1 cellular context compared by ENCODE assay signal in the genomic region with DNA sequence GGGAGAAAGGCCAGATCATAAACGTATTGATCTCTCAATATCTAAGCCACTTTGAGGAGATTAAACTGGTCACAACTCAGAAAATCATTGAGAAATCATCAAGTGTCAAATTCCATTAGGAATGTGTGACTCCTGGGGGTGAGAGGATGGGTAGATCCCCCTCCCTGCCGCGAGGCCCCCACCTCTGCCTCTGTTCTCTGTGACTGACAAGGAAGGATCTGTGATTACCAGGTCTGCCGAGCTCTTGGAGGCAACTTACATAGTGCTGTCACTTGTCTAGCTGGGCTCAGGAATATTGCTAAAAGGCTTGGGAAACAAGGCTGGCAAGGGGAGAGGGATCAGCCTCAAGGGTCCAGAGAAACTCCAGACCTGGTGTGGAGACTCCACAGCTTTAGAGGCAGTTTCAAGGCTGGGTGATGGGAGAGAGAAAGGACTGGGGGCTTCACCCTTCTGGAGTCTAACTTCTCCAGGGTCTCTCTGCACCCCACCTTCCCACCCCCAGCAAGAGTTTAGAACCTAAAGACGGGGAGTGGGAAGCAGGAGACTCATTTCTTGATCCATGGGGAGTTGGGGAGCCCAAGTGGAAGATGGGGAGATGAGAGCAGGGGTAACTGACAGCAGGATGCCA.
TF ChIP-seq lines count a peak whose summit lies in the region.

No MANE protein-coding gene starts in this region.

TF ChIP-seq in H1, 55 proteins besides CTCF, POLR2A, EP300 and RAD21:
- TF ChIP-seq, protein P1, sequence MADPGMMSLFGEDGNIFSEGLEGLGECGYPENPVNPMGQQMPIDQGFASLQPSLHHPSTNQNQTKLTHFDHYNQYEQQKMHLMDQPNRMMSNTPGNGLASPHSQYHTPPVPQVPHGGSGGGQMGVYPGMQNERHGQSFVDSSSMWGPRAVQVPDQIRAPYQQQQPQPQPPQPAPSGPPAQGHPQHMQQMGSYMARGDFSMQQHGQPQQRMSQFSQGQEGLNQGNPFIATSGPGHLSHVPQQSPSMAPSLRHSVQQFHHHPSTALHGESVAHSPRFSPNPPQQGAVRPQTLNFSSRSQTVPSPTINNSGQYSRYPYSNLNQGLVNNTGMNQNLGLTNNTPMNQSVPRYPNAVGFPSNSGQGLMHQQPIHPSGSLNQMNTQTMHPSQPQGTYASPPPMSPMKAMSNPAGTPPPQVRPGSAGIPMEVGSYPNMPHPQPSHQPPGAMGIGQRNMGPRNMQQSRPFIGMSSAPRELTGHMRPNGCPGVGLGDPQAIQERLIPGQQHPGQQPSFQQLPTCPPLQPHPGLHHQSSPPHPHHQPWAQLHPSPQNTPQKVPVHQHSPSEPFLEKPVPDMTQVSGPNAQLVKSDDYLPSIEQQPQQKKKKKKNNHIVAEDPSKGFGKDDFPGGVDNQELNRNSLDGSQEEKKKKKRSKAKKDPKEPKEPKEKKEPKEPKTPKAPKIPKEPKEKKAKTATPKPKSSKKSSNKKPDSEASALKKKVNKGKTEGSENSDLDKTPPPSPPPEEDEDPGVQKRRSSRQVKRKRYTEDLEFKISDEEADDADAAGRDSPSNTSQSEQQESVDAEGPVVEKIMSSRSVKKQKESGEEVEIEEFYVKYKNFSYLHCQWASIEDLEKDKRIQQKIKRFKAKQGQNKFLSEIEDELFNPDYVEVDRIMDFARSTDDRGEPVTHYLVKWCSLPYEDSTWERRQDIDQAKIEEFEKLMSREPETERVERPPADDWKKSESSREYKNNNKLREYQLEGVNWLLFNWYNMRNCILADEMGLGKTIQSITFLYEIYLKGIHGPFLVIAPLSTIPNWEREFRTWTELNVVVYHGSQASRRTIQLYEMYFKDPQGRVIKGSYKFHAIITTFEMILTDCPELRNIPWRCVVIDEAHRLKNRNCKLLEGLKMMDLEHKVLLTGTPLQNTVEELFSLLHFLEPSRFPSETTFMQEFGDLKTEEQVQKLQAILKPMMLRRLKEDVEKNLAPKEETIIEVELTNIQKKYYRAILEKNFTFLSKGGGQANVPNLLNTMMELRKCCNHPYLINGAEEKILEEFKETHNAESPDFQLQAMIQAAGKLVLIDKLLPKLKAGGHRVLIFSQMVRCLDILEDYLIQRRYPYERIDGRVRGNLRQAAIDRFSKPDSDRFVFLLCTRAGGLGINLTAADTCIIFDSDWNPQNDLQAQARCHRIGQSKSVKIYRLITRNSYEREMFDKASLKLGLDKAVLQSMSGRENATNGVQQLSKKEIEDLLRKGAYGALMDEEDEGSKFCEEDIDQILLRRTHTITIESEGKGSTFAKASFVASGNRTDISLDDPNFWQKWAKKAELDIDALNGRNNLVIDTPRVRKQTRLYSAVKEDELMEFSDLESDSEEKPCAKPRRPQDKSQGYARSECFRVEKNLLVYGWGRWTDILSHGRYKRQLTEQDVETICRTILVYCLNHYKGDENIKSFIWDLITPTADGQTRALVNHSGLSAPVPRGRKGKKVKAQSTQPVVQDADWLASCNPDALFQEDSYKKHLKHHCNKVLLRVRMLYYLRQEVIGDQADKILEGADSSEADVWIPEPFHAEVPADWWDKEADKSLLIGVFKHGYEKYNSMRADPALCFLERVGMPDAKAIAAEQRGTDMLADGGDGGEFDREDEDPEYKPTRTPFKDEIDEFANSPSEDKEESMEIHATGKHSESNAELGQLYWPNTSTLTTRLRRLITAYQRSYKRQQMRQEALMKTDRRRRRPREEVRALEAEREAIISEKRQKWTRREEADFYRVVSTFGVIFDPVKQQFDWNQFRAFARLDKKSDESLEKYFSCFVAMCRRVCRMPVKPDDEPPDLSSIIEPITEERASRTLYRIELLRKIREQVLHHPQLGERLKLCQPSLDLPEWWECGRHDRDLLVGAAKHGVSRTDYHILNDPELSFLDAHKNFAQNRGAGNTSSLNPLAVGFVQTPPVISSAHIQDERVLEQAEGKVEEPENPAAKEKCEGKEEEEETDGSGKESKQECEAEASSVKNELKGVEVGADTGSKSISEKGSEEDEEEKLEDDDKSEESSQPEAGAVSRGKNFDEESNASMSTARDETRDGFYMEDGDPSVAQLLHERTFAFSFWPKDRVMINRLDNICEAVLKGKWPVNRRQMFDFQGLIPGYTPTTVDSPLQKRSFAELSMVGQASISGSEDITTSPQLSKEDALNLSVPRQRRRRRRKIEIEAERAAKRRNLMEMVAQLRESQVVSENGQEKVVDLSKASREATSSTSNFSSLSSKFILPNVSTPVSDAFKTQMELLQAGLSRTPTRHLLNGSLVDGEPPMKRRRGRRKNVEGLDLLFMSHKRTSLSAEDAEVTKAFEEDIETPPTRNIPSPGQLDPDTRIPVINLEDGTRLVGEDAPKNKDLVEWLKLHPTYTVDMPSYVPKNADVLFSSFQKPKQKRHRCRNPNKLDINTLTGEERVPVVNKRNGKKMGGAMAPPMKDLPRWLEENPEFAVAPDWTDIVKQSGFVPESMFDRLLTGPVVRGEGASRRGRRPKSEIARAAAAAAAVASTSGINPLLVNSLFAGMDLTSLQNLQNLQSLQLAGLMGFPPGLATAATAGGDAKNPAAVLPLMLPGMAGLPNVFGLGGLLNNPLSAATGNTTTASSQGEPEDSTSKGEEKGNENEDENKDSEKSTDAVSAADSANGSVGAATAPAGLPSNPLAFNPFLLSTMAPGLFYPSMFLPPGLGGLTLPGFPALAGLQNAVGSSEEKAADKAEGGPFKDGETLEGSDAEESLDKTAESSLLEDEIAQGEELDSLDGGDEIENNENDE (IDR thresholded peaks at IDR 0.05; ENCODE audit: insufficient replicate concordance, low read length), result no peak
- TF ChIP-seq GTF2F1 (IDR thresholded peaks at IDR 0.05; ENCODE audit: borderline replicate concordance, low read depth, low read length) (no peak), CHD1 (IDR thresholded peaks at IDR 0.05; ENCODE audit: low read depth, low read length) (no peak), TCF12 (IDR thresholded peaks at IDR 0.05; ENCODE audit: low read depth, low read length) (no peak)
- TF ChIP-seq, protein P2, sequence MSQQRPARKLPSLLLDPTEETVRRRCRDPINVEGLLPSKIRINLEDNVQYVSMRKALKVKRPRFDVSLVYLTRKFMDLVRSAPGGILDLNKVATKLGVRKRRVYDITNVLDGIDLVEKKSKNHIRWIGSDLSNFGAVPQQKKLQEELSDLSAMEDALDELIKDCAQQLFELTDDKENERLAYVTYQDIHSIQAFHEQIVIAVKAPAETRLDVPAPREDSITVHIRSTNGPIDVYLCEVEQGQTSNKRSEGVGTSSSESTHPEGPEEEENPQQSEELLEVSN (IDR thresholded peaks at IDR 0.05), result no peak
